In the genomic region with DNA sequence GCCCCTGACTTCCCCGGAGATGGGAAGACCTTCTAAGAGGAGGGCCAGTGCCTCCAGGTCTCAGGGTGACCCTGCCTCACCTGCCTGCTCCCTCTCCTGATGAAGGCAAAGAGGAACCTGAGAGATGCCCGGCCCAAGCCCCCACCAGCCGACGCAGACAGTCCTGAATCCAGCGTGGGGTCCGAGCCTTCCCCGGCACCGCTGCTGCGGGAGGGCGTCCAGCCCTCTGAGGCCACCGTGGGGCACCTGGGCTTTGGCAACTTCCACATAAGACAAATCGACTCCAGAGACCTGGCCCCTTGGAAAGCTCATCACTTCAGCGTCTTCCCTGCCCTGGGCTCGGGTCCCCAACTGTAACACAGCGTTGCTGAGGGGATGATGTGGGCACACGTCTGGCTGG, we compare ENCODE assay signal across 17 cellular contexts.
"Had no signal": no experiment of that assay in that cellular context is flagged by ENCODE, and none has a peak within 500 bp of the region (broad histone marks: within the 10 kb centered on the region; RNA-seq: fewer than 3 reads in every experiment).

No MANE protein-coding gene starts in this region.

- H3K4me1 ChIP-seq: testis had no signal

- H2AFZ ChIP-seq: hepatocyte had no signal

- DNase-seq: activated CD4-positive, alpha-beta T cell treated with anti-CD3 and anti-CD28 coated beads, Interleukin-2, amount 10 ng/mL, durations not matched to agents 7 days and 5 days; activated CD4-positive, CD25-positive, alpha-beta regulatory T cell; activated CD8-positive, alpha-beta memory T cell treated with anti-CD3 and anti-CD28 coated beads for 24 hours; activated naive CD8-positive, alpha-beta T cell treated with anti-CD3 and anti-CD28 coated beads, Interleukin-2, amount 10 ng/mL, durations not matched to agents 7 days and 5 days; effector CD8-positive, alpha-beta T cell; islet precursor cell; mesenchymal stem cell; nucleus accumbens; posterior cingulate gyrus; stimulated activated naive CD8-positive, alpha-beta T cell treated with anti-CD3 and anti-CD28 coated beads, Interleukin-15, Interleukin-2, amounts not matched to agents 100 U/mL and 50 U/mL, for 24 hours; T-helper 2 cell; testis; uterus had no signal

- H3K27ac ChIP-seq: testis had no signal

- H3K4me3 ChIP-seq: hepatocyte, testis, uterus had no signal

- H3K36me3 ChIP-seq: uterus had no signal

- H3K9me3 ChIP-seq: testis, uterus had no signal

- ATAC-seq: left lobe of liver; stimulated activated naive CD8-positive, alpha-beta T cell treated with anti-CD3 and anti-CD28 coated beads, Interleukin-15, Interleukin-2, amounts not matched to agents 100 U/mL and 50 U/mL, for 24 hours had no signal

- H3K27me3 ChIP-seq: hepatocyte, testis, uterus had no signal

- FAIRE-seq: frontal cortex, TTC549 had no signal

- H3K4me2 ChIP-seq: hepatocyte had no signal
